9 cellular contexts compared by ENCODE assay signal in the genomic region with DNA sequence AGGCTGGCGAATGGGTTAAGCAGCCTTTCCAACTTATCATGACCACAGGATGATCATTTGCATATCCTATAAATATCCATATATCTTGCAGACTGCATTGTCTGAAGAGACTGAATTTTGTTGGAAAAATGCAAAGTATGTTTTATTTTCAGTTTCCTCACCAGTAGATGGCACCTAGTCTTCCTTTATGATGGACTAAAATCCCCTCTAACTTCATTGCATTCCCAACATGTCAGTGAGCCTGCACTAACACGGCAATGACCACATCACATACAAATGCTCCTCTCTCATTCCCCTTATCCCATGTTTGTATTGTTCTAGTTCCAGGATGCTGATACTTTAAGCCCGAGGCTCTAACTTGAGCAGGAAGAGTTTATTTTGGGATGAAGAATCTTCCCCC. TPM values are rescaled to one million over a fixed set of nuclear protein-coding genes. Genes with fewer than 3 reads are reported as not detected.
DNase-seq lines count a peak whose midpoint lies in the region; ATAC-seq and TF ChIP-seq lines count a peak whose summit lies in the region.
"Had no signal": no experiment of that assay in that cellular context is flagged by ENCODE, and none has a peak within 500 bp of the region (broad histone marks: within the 10 kb centered on the region; RNA-seq: fewer than 3 reads in every experiment).

No MANE protein-coding gene starts in this region.

- H3K36me3 Mint-ChIP-seq in MCF 10A (ENCODE audit: insufficient read depth, unreplicated experiment) (no peaks in the 10 kb centered on the region), T-cell (no peaks in the 10 kb centered on the region)
- H3K36me3 Mint-ChIP-seq in activated T-helper 1 cell treated with anti-CD3 and anti-CD28 coated beads, Interleukin-12 subunit alpha, Interleukin-12 subunit beta, Interleukin-2, Interleukin-4 antibody, amounts not matched to agents 30 ng/mL and 10 ng/mL and 1 ng/mL, durations not matched to agents 14 hours and 24 hours and 36 hours (ENCODE audit: low read depth) = no peaks in the 10 kb centered on the region
- H3K36me3 Mint-ChIP-seq: IgD-negative memory B cell had no signal

- H3K9me2 ChIP-seq in DOHH2 (replicated peaks; ENCODE audit: control insufficient read depth, low read length) = no peaks in the 10 kb centered on the region

- BruUV-seq in MCF 10A (replicated peaks; lab: Mats Ljungman, UMichigan) = no TSS peak

- TF ChIP-seq CTCF in DOHH2 (IDR thresholded peaks at IDR 0.05; ENCODE audit: low read depth, low read length, poor library complexity, severe bottlenecking) (peak; percentile 50), NB4 (IDR thresholded peaks at IDR 0.05; ENCODE audit: low read depth, low read length) (peak; percentile 1), MCF 10A (IDR thresholded peaks at IDR 0.05; ENCODE audit: unreplicated experiment) (peak; percentile 36)

- H3K4me3 ChIP-seq in DOHH2 (ENCODE audit: low read length) (0 out of 2 replicates have a peak overlapping the region, but pooled peaks have one; percentile 4), NB4 (ENCODE audit: low read depth, low read length) (no peak overlapping the region)

- H3K36me3 ChIP-seq in DOHH2 (ENCODE audit: control insufficient read depth, low read length) = no peaks in the 10 kb centered on the region

- no peak for ATAC-seq in HG02884 (IDR thresholded peaks at IDR 0.05; ENCODE audit: unreplicated experiment)
- ATAC-seq in GM19035 (IDR thresholded peaks at IDR 0.05; ENCODE audit: unreplicated experiment) = no peak
- ATAC-seq in T-cell (replicated peaks in 1 of 4) = no peak

- H3K27me3 ChIP-seq in DOHH2 (ENCODE audit: control insufficient read depth, low read length) = no peaks in the 10 kb centered on the region

- H3F3A ChIP-seq in DOHH2 (ENCODE audit: control insufficient read depth, insufficient read depth) = no peaks in the 10 kb centered on the region

- H4K20me1 ChIP-seq in DOHH2 (ENCODE audit: control insufficient read depth, insufficient read depth, low read depth, low read length) = no peaks in the 10 kb centered on the region

- no peak overlapping the region for H3K27ac Mint-ChIP-seq in MCF 10A (ENCODE audit: low read depth, unreplicated experiment)
- no peak overlapping the region for H3K27ac Mint-ChIP-seq in activated T-helper 1 cell treated with anti-CD3 and anti-CD28 coated beads, Interleukin-12 subunit alpha, Interleukin-12 subunit beta, Interleukin-2, Interleukin-4 antibody, amounts not matched to agents 30 ng/mL and 10 ng/mL and 1 ng/mL, durations not matched to agents 14 hours and 24 hours and 36 hours
- H3K27ac Mint-ChIP-seq in T-cell = no peak overlapping the region
- H3K27ac Mint-ChIP-seq: IgD-negative memory B cell had no signal

- H3K4me3 Mint-ChIP-seq in MCF 10A (ENCODE audit: unreplicated experiment) (no peak overlapping the region), T-cell (no peak overlapping the region)
- no peak overlapping the region for H3K4me3 Mint-ChIP-seq in activated T-helper 1 cell treated with anti-CD3 and anti-CD28 coated beads, Interleukin-12 subunit alpha, Interleukin-12 subunit beta, Interleukin-2, Interleukin-4 antibody, amounts not matched to agents 30 ng/mL and 10 ng/mL and 1 ng/mL, durations not matched to agents 14 hours and 24 hours and 36 hours

- peaks cover 12% of the 10 kb centered on the region for H3K4me1 Mint-ChIP-seq in MCF 10A (ENCODE audit: insufficient read depth, unreplicated experiment)
- H3K4me1 Mint-ChIP-seq in activated T-helper 1 cell treated with anti-CD3 and anti-CD28 coated beads, Interleukin-12 subunit alpha, Interleukin-12 subunit beta, Interleukin-2, Interleukin-4 antibody, amounts not matched to agents 30 ng/mL and 10 ng/mL and 1 ng/mL, durations not matched to agents 14 hours and 24 hours and 36 hours (ENCODE audit: low read depth) = no peaks in the 10 kb centered on the region
- H3K4me1 Mint-ChIP-seq in T-cell = peaks cover 1 to 5% (median 2%) of the 10 kb centered on the region in 3 donors

- TF ChIP-seq POLR2A in NB4 (IDR thresholded peaks at IDR 0.05; ENCODE audit: extremely low read depth, insufficient read length) = no peak

- H3K9me3 ChIP-seq in DOHH2 (ENCODE audit: control insufficient read depth, insufficient read depth, low read length) = no peaks in the 10 kb centered on the region

- peaks cover 13% of the 10 kb centered on the region for H3K4me1 ChIP-seq in DOHH2 (ENCODE audit: control insufficient read depth, low read length)

- CTCF ChIA-PET in MCF 10A (lab: Yijun Ruan, JAX) (interaction anchor here (0.6 to 1.0 kb wide), 2 partner anchors 44 to 185 kb away, joined by 3 to 7 read pairs; no protein-coding TSS in a partner anchor), T-cell (lab: Charles Lee) (interaction anchor here (0.7 to 1.1 kb wide), 2 partner anchors 190 to 1464 kb away, joined by 3 read pairs; no protein-coding TSS in a partner anchor)

- no peaks in the 10 kb centered on the region for H3K27me3 Mint-ChIP-seq in MCF 10A (ENCODE audit: insufficient read depth, unreplicated experiment)
- H3K27me3 Mint-ChIP-seq in activated T-helper 1 cell treated with anti-CD3 and anti-CD28 coated beads, Interleukin-12 subunit alpha, Interleukin-12 subunit beta, Interleukin-2, Interleukin-4 antibody, amounts not matched to agents 30 ng/mL and 10 ng/mL and 1 ng/mL, durations not matched to agents 14 hours and 24 hours and 36 hours (ENCODE audit: insufficient read depth) = no peaks in the 10 kb centered on the region
- peaks cover 4 to 11% of the 10 kb centered on the region in 2 donors for H3K27me3 Mint-ChIP-seq in T-cell

- H3K79me2 ChIP-seq in DOHH2 (ENCODE audit: control insufficient read depth, low read length) = no peaks in the 10 kb centered on the region

- H3K27ac ChIP-seq in DOHH2 (ENCODE audit: low read depth, low read length) = no peak overlapping the region

- intact Hi-C loops in MCF 10A (cut with micrococcal nuclease) = loop anchor here (1.0 to 10.0 kb wide), 3 partner anchors 155 to 269 kb away; no protein-coding TSS in a partner anchor
- intact Hi-C loops in activated T-helper 1 cell treated with anti-CD3 and anti-CD28 coated beads, Interleukin-12 subunit alpha, Interleukin-12 subunit beta, Interleukin-2, Interleukin-4 antibody, amounts not matched to agents 30 ng/mL and 10 ng/mL and 1 ng/mL, durations not matched to agents 14 hours and 24 hours and 36 hours (cut with micrococcal nuclease) = no loop called here

- POLR2A ChIA-PET in MCF 10A (lab: Yijun Ruan, JAX) = no interaction called here
- POLR2A ChIA-PET in T-cell (lab: Charles Lee) = no interaction called here

- peak overlapping the region; percentile 45 for H3K4me2 ChIP-seq in DOHH2 (ENCODE audit: low read length)

- DNase-seq in NB4 (ENCODE audit: low read depth) = peak; percentile 43
- DNase-seq in MCF 10A (ENCODE audit: unreplicated experiment) = peak; percentile 41
- DNase-seq in medulla oblongata (ENCODE audit: extremely low spot score) = peak; percentile 49
- DNase-seq in activated T-helper 1 cell treated with anti-CD3 and anti-CD28 coated beads, Interleukin-12 subunit alpha, Interleukin-12 subunit beta, Interleukin-2, Interleukin-4 antibody, amounts not matched to agents 30 ng/mL and 10 ng/mL and 1 ng/mL, durations not matched to agents 14 hours and 24 hours and 36 hours (ENCODE audit: low spot score) = no peak
- DNase-seq in T-cell = no peak

- H3K9me3 Mint-ChIP-seq in MCF 10A (ENCODE audit: unreplicated experiment) (no peaks in the 10 kb centered on the region), T-cell (no peaks in the 10 kb centered on the region)
- H3K9me3 Mint-ChIP-seq in activated T-helper 1 cell treated with anti-CD3 and anti-CD28 coated beads, Interleukin-12 subunit alpha, Interleukin-12 subunit beta, Interleukin-2, Interleukin-4 antibody, amounts not matched to agents 30 ng/mL and 10 ng/mL and 1 ng/mL, durations not matched to agents 14 hours and 24 hours and 36 hours = no peaks in the 10 kb centered on the region

RNA-seq across cellular contexts. Expression of a gene that starts 24.7 kb away (rescaled TPM):
- total RNA-seq in MCF 10A (2022) (0.29 and 0.70 TPM in 2 replicates), T-cell (not detected)
- not detected in 2 replicates for total RNA-seq in activated T-helper 1 cell treated with anti-CD3 and anti-CD28 coated beads, Interleukin-12 subunit alpha, Interleukin-12 subunit beta, Interleukin-2, Interleukin-4 antibody, amounts not matched to agents 30 ng/mL and 10 ng/mL and 1 ng/mL, durations not matched to agents 14 hours and 24 hours and 36 hours

Comparison
In these comparisons a context has a peak if more than half of its experiments do, and no peak if none do; other contexts are left out.
1. DNase-seq: peak in NB4 (single experiment), MCF 10A (single experiment) and medulla oblongata (single experiment); none in activated T-helper 1 cell treated with anti-CD3 and anti-CD28 coated beads, Interleukin-12 subunit alpha, Interleukin-12 subunit beta, Interleukin-2, Interleukin-4 antibody, amounts not matched to agents 30 ng/mL and 10 ng/mL and 1 ng/mL, durations not matched to agents 14 hours and 24 hours and 36 hours (single experiment) and T-cell (0 of 34).
2. Peak in every context shown above with its lines, with median percentiles within 50 percentile points of each other: CTCF ChIP-seq.